ENCODE assay signal across 30 cellular contexts in genomic region chr7:7686806-7687205, GRCh38. TPM values are rescaled to one million over a fixed set of nuclear protein-coding genes. Genes with fewer than 3 reads are reported as not detected.
A peak's percentile ranks its signal among the peaks of the same experiment; 100 is the strongest.
DNase-seq lines count a peak whose midpoint lies in the region; ATAC-seq, FAIRE-seq and TF ChIP-seq lines count a peak whose summit lies in the region.
"Had no signal": no experiment of that assay in that cellular context is flagged by ENCODE, and none has a peak within 500 bp of the region (broad histone marks: within the 10 kb centered on the region; RNA-seq: fewer than 3 reads in every experiment).

No MANE protein-coding gene starts in this region.

- no peak overlapping the region for H3K4me2 ChIP-seq in HepG2 (ENCODE audit: low read depth, low read length)

- POLR2A ChIA-PET in HepG2 (lab: Yijun Ruan, JAX) = no interaction called here

- H3K9me3 ChIP-seq in HepG2 (ENCODE audit: low read length) = no peaks in the 10 kb centered on the region
- no peaks in the 10 kb centered on the region for H3K9me3 ChIP-seq in right lobe of liver
- H3K9me3 ChIP-seq: esophagus squamous epithelium, left lung, sigmoid colon, SJSA1 had no signal

- H3K4me3 Mint-ChIP-seq in progenitor cell of endocrine pancreas (ENCODE audit: low read depth) = no peak overlapping the region
- H3K4me3 Mint-ChIP-seq: activated naive CD4-positive, alpha-beta T cell treated with anti-CD3 and anti-CD28 coated beads, Interleukin-2, amount 10 ng/mL, durations not matched to agents 7 days and 5 days; CD8-positive, alpha-beta memory T cell; mesothelial cell of epicardium; naive thymus-derived CD4-positive, alpha-beta T cell; T-cell had no signal

- FAIRE-seq in HepG2 (lab: Jason Lieb, UNC) = no peak
- FAIRE-seq: RCC 7860 had no signal

- DNase-seq in HepG2 (ENCODE audit: low spot score) (peak; percentile 38), right lobe of liver (no peak), choroid plexus epithelial cell (ENCODE audit: low read depth) (peak; percentile 42), progenitor cell of endocrine pancreas (ENCODE audit: low spot score, unreplicated experiment) (no peak)
- DNase-seq in stimulated activated naive CD4-positive, alpha-beta T cell (lab: John Stamatoyannopoulos, UW) = no peak
- DNase-seq in activated T-cell treated with anti-CD3 and anti-CD28 coated beads, Interleukin-2, amount 50 U/mL, for 1 hour = no peak
- DNase-seq: activated CD4-positive, alpha-beta T cell treated with anti-CD3 and anti-CD28 coated beads, Interleukin-2, amount 50 U/mL, for 48 hours; activated CD8-positive, alpha-beta memory T cell treated with anti-CD3 and anti-CD28 coated beads, Interleukin-2, amount 50 U/mL, for 4 hours; activated naive CD4-positive, alpha-beta T cell treated with anti-CD3 and anti-CD28 coated beads, Interleukin-2, amount 10 ng/mL, durations not matched to agents 7 days and 5 days; CD8-positive, alpha-beta memory T cell; cortex of kidney; DMS 273 treated with DMSO at 0.1 percent for 48 hours; esophagus squamous epithelium; foreskin melanocyte; left lung; MM.1S; naive thymus-derived CD4-positive, alpha-beta T cell; NCI-H1417 treated with DMSO at 0.1 percent for 48 hours; NCI-H2081 treated with DMSO at 0.1 percent for 48 hours; NCI-H226; NCI-H69; sigmoid colon; stimulated activated naive CD8-positive, alpha-beta T cell treated with anti-CD3 and anti-CD28 coated beads, Interleukin-15, Interleukin-2, amounts not matched to agents 100 U/mL and 50 U/mL, for 24 hours; T-cell had no signal

- H3K9ac ChIP-seq in HepG2 (ENCODE audit: insufficient read depth, low read depth, low read length) = no peak overlapping the region

- H3K36me3 Mint-ChIP-seq in progenitor cell of endocrine pancreas (ENCODE audit: insufficient read depth) = no peaks in the 10 kb centered on the region
- H3K36me3 Mint-ChIP-seq: mesothelial cell of epicardium had no signal

- TF ChIP-seq POLR2A in HepG2 (IDR thresholded peaks at IDR 0.05; ENCODE audit: insufficient read depth in 1 of 2, low read depth in 2 of 2, low read length in 2 of 2) = no peak
- TF ChIP-seq POLR2A in right lobe of liver (IDR thresholded peaks at IDR 0.05) = no peak

- no TSS peak for BruUV-seq in HepG2 (replicated peaks; lab: Mats Ljungman, UMichigan)

- 88% methylated on average over 2 of the region's 2 CpGs for WGBS in HepG2 (ENCODE audit: low lambda C conversion rate)
- WGBS in right lobe of liver (ENCODE audit: insufficient coverage, low coverage, low lambda C conversion rate, missing lambda C conversion rate) = 62% methylated on average over 2 of the region's 2 CpGs

- no peak for ATAC-seq in HepG2
- no peak for ATAC-seq in right lobe of liver
- ATAC-seq in HG03196 (IDR thresholded peaks at IDR 0.05; ENCODE audit: unreplicated experiment) = no peak
- ATAC-seq in GM21515 (IDR thresholded peaks at IDR 0.05; ENCODE audit: unreplicated experiment) = no peak
- ATAC-seq: left lung; naive thymus-derived CD4-positive, alpha-beta T cell; stimulated activated naive CD8-positive, alpha-beta T cell treated with anti-CD3 and anti-CD28 coated beads, Interleukin-15, Interleukin-2, amounts not matched to agents 100 U/mL and 50 U/mL, for 24 hours; T-cell had no signal

- H3K27me3 Mint-ChIP-seq in progenitor cell of endocrine pancreas = no peaks in the 10 kb centered on the region
- H3K27me3 Mint-ChIP-seq: activated naive CD4-positive, alpha-beta T cell treated with anti-CD3 and anti-CD28 coated beads, Interleukin-2, amount 10 ng/mL, durations not matched to agents 7 days and 5 days; CD8-positive, alpha-beta memory T cell; naive thymus-derived CD4-positive, alpha-beta T cell; T-cell had no signal

- H3K27me3 ChIP-seq in HepG2 (ENCODE audit: control insufficient read depth in 1 of 2, insufficient read depth in 2 of 2, low read length in 2 of 2) (no peaks in the 10 kb centered on the region), right lobe of liver (no peaks in the 10 kb centered on the region)
- H3K27me3 ChIP-seq: cardiac muscle cell, esophagus squamous epithelium, left lung, sigmoid colon, SJSA1 had no signal

- no peak for TF ChIP-seq CTCF in HepG2 (CRISPR knock-in tag; IDR thresholded peaks at IDR 0.05)
- no peak for TF ChIP-seq CTCF in right lobe of liver (IDR thresholded peaks at IDR 0.05)
- TF ChIP-seq CTCF in choroid plexus epithelial cell (conservative IDR thresholded peaks at IDR 0.05; ENCODE audit: low read depth, low read length) = no peak
- TF ChIP-seq CTCF in progenitor cell of endocrine pancreas (IDR thresholded peaks at IDR 0.05; ENCODE audit: unreplicated experiment) = no peak

- in situ Hi-C loops in HepG2 (cut with HindIII; ENCODE audit: extremely low pct_ligation_motif_present, low pct_unique_long_range_greater_than_20kb) = no loop called here

- intact Hi-C loops in HepG2 (cut with micrococcal nuclease; ENCODE audit: unreplicated experiment) = no loop called here
- intact Hi-C loops in right lobe of liver (cut with DNase I) = no loop called here

- H3K36me3 ChIP-seq in HepG2 (replicated peaks in 1 of 2; ENCODE audit: control insufficient read depth in 1 of 2, insufficient read depth in 2 of 2, low read length in 2 of 2) = no peaks in the 10 kb centered on the region
- no peaks in the 10 kb centered on the region for H3K36me3 ChIP-seq in right lobe of liver
- H3K36me3 ChIP-seq: cardiac muscle cell, esophagus squamous epithelium, left lung, sigmoid colon, SJSA1 had no signal

- H3K27ac ChIP-seq in HepG2 (ENCODE audit: extremely low read length, insufficient read depth, low read length) (no peak overlapping the region), right lobe of liver (no peak overlapping the region)
- H3K27ac ChIP-seq: cardiac muscle cell, left lung, sigmoid colon, SJSA1 had no signal

- no peaks in the 10 kb centered on the region for H3K9me3 Mint-ChIP-seq in progenitor cell of endocrine pancreas (ENCODE audit: low read depth)
- H3K9me3 Mint-ChIP-seq: activated naive CD4-positive, alpha-beta T cell treated with anti-CD3 and anti-CD28 coated beads, Interleukin-2, amount 10 ng/mL, durations not matched to agents 7 days and 5 days; CD8-positive, alpha-beta memory T cell; mesothelial cell of epicardium; naive thymus-derived CD4-positive, alpha-beta T cell; T-cell had no signal

- no peaks in the 10 kb centered on the region for H4K20me1 ChIP-seq in HepG2 (ENCODE audit: insufficient read depth, low read length)

- CTCF ChIA-PET in HepG2 (lab: Yijun Ruan, JAX; ENCODE audit: low intra/inter-chr PET ratio, low total read pairs) = no interaction called here

- no peak for TF ChIP-seq RAD21 in HepG2 (CRISPR knock-in tag; IDR thresholded peaks at IDR 0.05)

- H3K4me3 ChIP-seq in HepG2 (replicated peaks in 1 of 3; ENCODE audit: insufficient read depth in 1 of 3, low read depth in 2 of 3, low read length in 3 of 3) (no peak overlapping the region), right lobe of liver (no peak overlapping the region), choroid plexus epithelial cell (ENCODE audit: low read depth, low read length) (no peak overlapping the region)
- H3K4me3 ChIP-seq: cardiac muscle cell, esophagus squamous epithelium, left lung, sigmoid colon, SJSA1 had no signal

- peaks cover 6% of the 10 kb centered on the region for H3K4me1 ChIP-seq in HepG2 (ENCODE audit: insufficient read depth, low read length)
- H3K4me1 ChIP-seq in right lobe of liver = peaks cover 0 to 3% (median 2%) of the 10 kb centered on the region in 4 donors
- H3K4me1 ChIP-seq: SJSA1 had no signal

- H2AFZ ChIP-seq in HepG2 (ENCODE audit: low read length) = no peak overlapping the region

- TF ChIP-seq EP300 in HepG2 (IDR thresholded peaks at IDR 0.05; ENCODE audit: low read depth in 2 of 2, low read length in 2 of 2) (no peak), HepG2 (CRISPR knock-in tag; IDR thresholded peaks at IDR 0.05; ENCODE audit: borderline replicate concordance) (no peak)

- H3K27ac Mint-ChIP-seq in progenitor cell of endocrine pancreas = peak overlapping the region; percentile 44
- H3K27ac Mint-ChIP-seq: activated naive CD4-positive, alpha-beta T cell treated with anti-CD3 and anti-CD28 coated beads, Interleukin-2, amount 10 ng/mL, durations not matched to agents 7 days and 5 days; mesothelial cell of epicardium; naive thymus-derived CD4-positive, alpha-beta T cell; T-cell had no signal

- no peaks in the 10 kb centered on the region for H3K79me2 ChIP-seq in HepG2 (ENCODE audit: insufficient read depth, low read length)

- peaks cover 11% of the 10 kb centered on the region for H3K4me1 Mint-ChIP-seq in progenitor cell of endocrine pancreas (ENCODE audit: low read depth)

RNA-seq across cellular contexts. Expression of gene RPA3, which starts 31.6 kb away (rescaled TPM):
- total RNA-seq in HepG2 (2016; rRNA removed; fragmentation: Illumina TruSeq; extraction: Trizol) (154 and 206 TPM in 2 replicates), right lobe of liver (10 to 100 TPM; 11.3 to 22.3 (median 21.4) TPM), progenitor cell of endocrine pancreas (39.5 and 39.6 TPM in 2 replicates)
- 43.8 and 53.8 TPM in 2 replicates for total RNA-seq in HepG2 (2016; cell fraction: cytosol; rRNA removed; fragmentation: Illumina TruSeq; extraction: Trizol; ENCODE audit: low read depth)
- total RNA-seq in HepG2 (2016; cell fraction: insoluble cytoplasmic fraction; rRNA removed; fragmentation: Illumina TruSeq; extraction: Trizol) = 156 and 243 TPM in 2 replicates
- 49.5 and 53.8 TPM in 2 replicates for total RNA-seq in HepG2 (2016; cell fraction: membrane; rRNA removed; fragmentation: Illumina TruSeq; extraction: Trizol)
- 50.8 and 57.3 TPM in 2 replicates for total RNA-seq in HepG2 (2016; cell fraction: nucleus; rRNA removed; fragmentation: Illumina TruSeq; extraction: Trizol)
- polyA plus RNA-seq in HepG2 (2011; rRNA removed) = 21.3 and 38.3 TPM in 2 replicates
- 20.9 and 21.4 TPM in 2 replicates for polyA plus RNA-seq in HepG2 (2011; cell fraction: cytosol; rRNA removed)
- polyA plus RNA-seq in HepG2 (2011; cell fraction: nucleus; rRNA removed) = 6.7 and 9.1 TPM in 2 replicates
- 36.1 and 77.3 TPM in 2 replicates for polyA plus RNA-seq in HepG2 (2012)
- polyA plus RNA-seq in HepG2 (2016; cell fraction: cytosol; fragmentation: Illumina TruSeq; extraction: Trizol; ENCODE audit: low read depth) = 40.7 and 49.7 TPM in 2 replicates
- 177 and 187 TPM in 2 replicates for polyA plus RNA-seq in HepG2 (2016; cell fraction: insoluble cytoplasmic fraction; fragmentation: Illumina TruSeq; extraction: Trizol; ENCODE audit: low read depth)
- polyA plus RNA-seq in HepG2 (2016; cell fraction: membrane; fragmentation: Illumina TruSeq; extraction: Trizol; ENCODE audit: low read depth) = 42.6 and 46.1 TPM in 2 replicates
- 60.8 and 74.0 TPM in 2 replicates for polyA plus RNA-seq in HepG2 (2016; cell fraction: nucleus; fragmentation: Illumina TruSeq; extraction: Trizol; ENCODE audit: insufficient read depth, low read depth)
- polyA minus RNA-seq in HepG2 (2011; rRNA and poly(A)+ RNA removed; ENCODE audit: low replicate concordance) = 3.7 and 11.0 TPM in 2 replicates
- 7.7 and 17.3 TPM in 2 replicates for polyA minus RNA-seq in HepG2 (2011; cell fraction: cytosol; rRNA and poly(A)+ RNA removed)
- 6.8 and 9.0 TPM in 2 replicates for polyA minus RNA-seq in HepG2 (2011; cell fraction: nucleus; rRNA and poly(A)+ RNA removed)

RNA-seq across cellular contexts. Expression of gene UMAD1, which starts 46.3 kb away (rescaled TPM):
- total RNA-seq in HepG2 (2016; rRNA removed; fragmentation: Illumina TruSeq; extraction: Trizol) (17.6 and 26.4 TPM in 2 replicates), right lobe of liver (10 to 100 TPM in 2 of 6 experiments, 1 to 10 TPM in 4; 7.6 to 15.3 (median 9.5) TPM), progenitor cell of endocrine pancreas (12.1 and 12.8 TPM in 2 replicates)
- 5.1 and 7.4 TPM in 2 replicates for total RNA-seq in HepG2 (2016; cell fraction: cytosol; rRNA removed; fragmentation: Illumina TruSeq; extraction: Trizol; ENCODE audit: low read depth)
- 15.5 and 22.3 TPM in 2 replicates for total RNA-seq in HepG2 (2016; cell fraction: insoluble cytoplasmic fraction; rRNA removed; fragmentation: Illumina TruSeq; extraction: Trizol)
- 8.8 and 10.3 TPM in 2 replicates for total RNA-seq in HepG2 (2016; cell fraction: membrane; rRNA removed; fragmentation: Illumina TruSeq; extraction: Trizol)
- total RNA-seq in HepG2 (2016; cell fraction: nucleus; rRNA removed; fragmentation: Illumina TruSeq; extraction: Trizol) = 16.7 and 18.7 TPM in 2 replicates
- 12.4 and 16.8 TPM in 2 replicates for polyA plus RNA-seq in HepG2 (2011; rRNA removed)
- polyA plus RNA-seq in HepG2 (2011; cell fraction: cytosol; rRNA removed) = 10.1 and 13.1 TPM in 2 replicates
- 7.0 and 8.0 TPM in 2 replicates for polyA plus RNA-seq in HepG2 (2011; cell fraction: nucleus; rRNA removed)
- polyA plus RNA-seq in HepG2 (2012) = 6.4 and 7.9 TPM in 2 replicates
- 2.4 and 2.5 TPM in 2 replicates for polyA plus RNA-seq in HepG2 (2016; cell fraction: cytosol; fragmentation: Illumina TruSeq; extraction: Trizol; ENCODE audit: low read depth)
- polyA plus RNA-seq in HepG2 (2016; cell fraction: insoluble cytoplasmic fraction; fragmentation: Illumina TruSeq; extraction: Trizol; ENCODE audit: low read depth) = 29.3 and 34.5 TPM in 2 replicates
- polyA plus RNA-seq in HepG2 (2016; cell fraction: membrane; fragmentation: Illumina TruSeq; extraction: Trizol; ENCODE audit: low read depth) = 7.0 and 7.1 TPM in 2 replicates
- 10.9 and 12.8 TPM in 2 replicates for polyA plus RNA-seq in HepG2 (2016; cell fraction: nucleus; fragmentation: Illumina TruSeq; extraction: Trizol; ENCODE audit: insufficient read depth, low read depth)
- 10.7 and 16.8 TPM in 2 replicates for polyA minus RNA-seq in HepG2 (2011; rRNA and poly(A)+ RNA removed; ENCODE audit: low replicate concordance)
- polyA minus RNA-seq in HepG2 (2011; cell fraction: cytosol; rRNA and poly(A)+ RNA removed) = 4.9 and 8.4 TPM in 2 replicates
- 12.9 and 15.6 TPM in 2 replicates for polyA minus RNA-seq in HepG2 (2011; cell fraction: nucleus; rRNA and poly(A)+ RNA removed)

Comparison
In these comparisons a context has a peak if more than half of its experiments do, and no peak if none do; other contexts are left out.
1. DNase-seq: peak in HepG2 (single experiment) and choroid plexus epithelial cell (single experiment); none in right lobe of liver (0 of 3), progenitor cell of endocrine pancreas (single experiment), stimulated activated naive CD4-positive, alpha-beta T cell (0 of 6) and activated T-cell treated with anti-CD3 and anti-CD28 coated beads, Interleukin-2, amount 50 U/mL, for 1 hour (single experiment).